1 cellular context compared by ENCODE assay signal in the genomic region with DNA sequence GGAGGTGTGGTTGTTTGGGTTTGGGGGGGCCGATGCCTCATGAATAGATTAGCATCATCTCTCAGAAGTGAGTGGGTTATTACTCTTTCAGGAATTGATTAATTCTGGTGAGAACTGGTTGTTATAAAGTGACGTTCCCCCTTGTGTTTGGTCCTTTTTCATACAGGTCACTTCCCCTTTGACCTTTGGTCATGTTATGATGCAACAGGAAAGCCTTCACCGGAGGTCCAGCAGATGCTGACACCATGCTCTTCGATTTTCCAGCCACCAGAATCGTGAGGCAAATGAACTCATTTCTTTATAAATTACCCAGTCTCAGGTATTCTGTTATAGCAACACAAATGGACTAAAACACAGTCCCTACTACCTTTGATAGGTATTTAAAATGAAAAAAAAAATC.
TF ChIP-seq lines count a peak whose summit lies in the region.

No MANE protein-coding gene starts in this region.

TF ChIP-seq in GM12878, 131 proteins besides CTCF, POLR2A, EP300 and RAD21 (continued from another document):
- TF ChIP-seq, protein P1, sequence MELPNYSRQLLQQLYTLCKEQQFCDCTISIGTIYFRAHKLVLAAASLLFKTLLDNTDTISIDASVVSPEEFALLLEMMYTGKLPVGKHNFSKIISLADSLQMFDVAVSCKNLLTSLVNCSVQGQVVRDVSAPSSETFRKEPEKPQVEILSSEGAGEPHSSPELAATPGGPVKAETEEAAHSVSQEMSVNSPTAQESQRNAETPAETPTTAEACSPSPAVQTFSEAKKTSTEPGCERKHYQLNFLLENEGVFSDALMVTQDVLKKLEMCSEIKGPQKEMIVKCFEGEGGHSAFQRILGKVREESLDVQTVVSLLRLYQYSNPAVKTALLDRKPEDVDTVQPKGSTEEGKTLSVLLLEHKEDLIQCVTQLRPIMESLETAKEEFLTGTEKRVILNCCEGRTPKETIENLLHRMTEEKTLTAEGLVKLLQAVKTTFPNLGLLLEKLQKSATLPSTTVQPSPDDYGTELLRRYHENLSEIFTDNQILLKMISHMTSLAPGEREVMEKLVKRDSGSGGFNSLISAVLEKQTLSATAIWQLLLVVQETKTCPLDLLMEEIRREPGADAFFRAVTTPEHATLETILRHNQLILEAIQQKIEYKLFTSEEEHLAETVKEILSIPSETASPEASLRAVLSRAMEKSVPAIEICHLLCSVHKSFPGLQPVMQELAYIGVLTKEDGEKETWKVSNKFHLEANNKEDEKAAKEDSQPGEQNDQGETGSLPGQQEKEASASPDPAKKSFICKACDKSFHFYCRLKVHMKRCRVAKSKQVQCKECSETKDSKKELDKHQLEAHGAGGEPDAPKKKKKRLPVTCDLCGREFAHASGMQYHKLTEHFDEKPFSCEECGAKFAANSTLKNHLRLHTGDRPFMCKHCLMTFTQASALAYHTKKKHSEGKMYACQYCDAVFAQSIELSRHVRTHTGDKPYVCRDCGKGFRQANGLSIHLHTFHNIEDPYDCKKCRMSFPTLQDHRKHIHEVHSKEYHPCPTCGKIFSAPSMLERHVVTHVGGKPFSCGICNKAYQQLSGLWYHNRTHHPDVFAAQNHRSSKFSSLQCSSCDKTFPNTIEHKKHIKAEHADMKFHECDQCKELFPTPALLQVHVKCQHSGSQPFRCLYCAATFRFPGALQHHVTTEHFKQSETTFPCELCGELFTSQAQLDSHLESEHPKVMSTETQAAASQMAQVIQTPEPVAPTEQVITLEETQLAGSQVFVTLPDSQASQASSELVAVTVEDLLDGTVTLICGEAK (IDR thresholded peaks at IDR 0.05; ENCODE audit: borderline replicate concordance), result no peak
- TF ChIP-seq ZSCAN29 (IDR thresholded peaks at IDR 0.05) (no peak), SMAD1 (IDR thresholded peaks at IDR 0.05; ENCODE audit: low read depth, partially characterized antibody) (no peak), PAX5 (IDR thresholded peaks at IDR 0.05; ENCODE audit: borderline replicate concordance, low read depth, low read length) (no peak), SUPT20H (IDR thresholded peaks at IDR 0.05; ENCODE audit: borderline replicate concordance, control insufficient read depth, low read depth, low read length) (no peak), CREM (IDR thresholded peaks at IDR 0.05; ENCODE audit: low read depth) (no peak), CBFB (IDR thresholded peaks at IDR 0.05; ENCODE audit: low read depth) (no peak)
- TF ChIP-seq, protein P2, sequence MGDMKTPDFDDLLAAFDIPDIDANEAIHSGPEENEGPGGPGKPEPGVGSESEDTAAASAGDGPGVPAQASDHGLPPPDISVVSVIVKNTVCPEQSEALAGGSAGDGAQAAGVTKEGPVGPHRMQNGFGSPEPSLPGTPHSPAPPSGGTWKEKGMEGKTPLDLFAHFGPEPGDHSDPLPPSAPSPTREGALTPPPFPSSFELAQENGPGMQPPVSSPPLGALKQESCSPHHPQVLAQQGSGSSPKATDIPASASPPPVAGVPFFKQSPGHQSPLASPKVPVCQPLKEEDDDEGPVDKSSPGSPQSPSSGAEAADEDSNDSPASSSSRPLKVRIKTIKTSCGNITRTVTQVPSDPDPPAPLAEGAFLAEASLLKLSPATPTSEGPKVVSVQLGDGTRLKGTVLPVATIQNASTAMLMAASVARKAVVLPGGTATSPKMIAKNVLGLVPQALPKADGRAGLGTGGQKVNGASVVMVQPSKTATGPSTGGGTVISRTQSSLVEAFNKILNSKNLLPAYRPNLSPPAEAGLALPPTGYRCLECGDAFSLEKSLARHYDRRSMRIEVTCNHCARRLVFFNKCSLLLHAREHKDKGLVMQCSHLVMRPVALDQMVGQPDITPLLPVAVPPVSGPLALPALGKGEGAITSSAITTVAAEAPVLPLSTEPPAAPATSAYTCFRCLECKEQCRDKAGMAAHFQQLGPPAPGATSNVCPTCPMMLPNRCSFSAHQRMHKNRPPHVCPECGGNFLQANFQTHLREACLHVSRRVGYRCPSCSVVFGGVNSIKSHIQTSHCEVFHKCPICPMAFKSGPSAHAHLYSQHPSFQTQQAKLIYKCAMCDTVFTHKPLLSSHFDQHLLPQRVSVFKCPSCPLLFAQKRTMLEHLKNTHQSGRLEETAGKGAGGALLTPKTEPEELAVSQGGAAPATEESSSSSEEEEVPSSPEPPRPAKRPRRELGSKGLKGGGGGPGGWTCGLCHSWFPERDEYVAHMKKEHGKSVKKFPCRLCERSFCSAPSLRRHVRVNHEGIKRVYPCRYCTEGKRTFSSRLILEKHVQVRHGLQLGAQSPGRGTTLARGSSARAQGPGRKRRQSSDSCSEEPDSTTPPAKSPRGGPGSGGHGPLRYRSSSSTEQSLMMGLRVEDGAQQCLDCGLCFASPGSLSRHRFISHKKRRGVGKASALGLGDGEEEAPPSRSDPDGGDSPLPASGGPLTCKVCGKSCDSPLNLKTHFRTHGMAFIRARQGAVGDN (IDR thresholded peaks at IDR 0.05), result 0 out of 2 replicates have a peak, but pooled peaks have one; percentile 31
- TF ChIP-seq, protein P3, sequence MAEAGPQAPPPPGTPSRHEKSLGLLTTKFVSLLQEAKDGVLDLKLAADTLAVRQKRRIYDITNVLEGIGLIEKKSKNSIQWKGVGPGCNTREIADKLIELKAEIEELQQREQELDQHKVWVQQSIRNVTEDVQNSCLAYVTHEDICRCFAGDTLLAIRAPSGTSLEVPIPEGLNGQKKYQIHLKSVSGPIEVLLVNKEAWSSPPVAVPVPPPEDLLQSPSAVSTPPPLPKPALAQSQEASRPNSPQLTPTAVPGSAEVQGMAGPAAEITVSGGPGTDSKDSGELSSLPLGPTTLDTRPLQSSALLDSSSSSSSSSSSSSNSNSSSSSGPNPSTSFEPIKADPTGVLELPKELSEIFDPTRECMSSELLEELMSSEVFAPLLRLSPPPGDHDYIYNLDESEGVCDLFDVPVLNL (IDR thresholded peaks at IDR 0.05; ENCODE audit: low read depth, low read length), result no peak
